Comparison of ENCODE assay signal across 10 cellular contexts in genomic region chr2:74415762-74416395, GRCh38. TPM values are rescaled to one million over a fixed set of nuclear protein-coding genes. Genes with fewer than 3 reads are reported as not detected.
DNase-seq lines count a peak whose midpoint lies in the region; ATAC-seq, FAIRE-seq and TF ChIP-seq lines count a peak whose summit lies in the region.
"Had no signal": no experiment of that assay in that cellular context is flagged by ENCODE, and none has a peak within 500 bp of the region (broad histone marks: within the 10 kb centered on the region; RNA-seq: fewer than 3 reads in every experiment).

No MANE protein-coding gene starts in this region.

- WGBS in esophagus, 2 donors = 55 to 65% methylated on average over 35 of the region's 35 CpGs
- WGBS in pancreas, 2 donors = 48 to 51% methylated on average over 35 of the region's 35 CpGs

- peaks cover 15% of the 10 kb centered on the region for H3K4me1 ChIP-seq in CD8-positive, alpha-beta memory T cell (ENCODE audit: insufficient read depth, low read length)
- H3K4me1 ChIP-seq in esophagus (ENCODE audit: control insufficient read depth in 2 of 2, insufficient read depth in 2 of 2, low read length in 1 of 2) (peaks cover 4 to 10% of the 10 kb centered on the region in 2 donors), pancreas (peaks cover 0 to 4% (median 0%) of the 10 kb centered on the region in 3 donors)

- no peak for FAIRE-seq in pancreas (lab: Jason Lieb, UNC)

- no peaks in the 10 kb centered on the region for H3K9me3 ChIP-seq in CD8-positive, alpha-beta memory T cell (ENCODE audit: low read length)
- H3K9me3 ChIP-seq in esophagus (ENCODE audit: control insufficient read depth in 2 of 2, insufficient read depth in 1 of 2, low read depth in 1 of 2, low read length in 1 of 2) (no peaks in the 10 kb centered on the region), pancreas (no peaks in the 10 kb centered on the region)

- peak overlapping the region; percentile 21 for H3K4me3 ChIP-seq in CD8-positive, alpha-beta memory T cell (ENCODE audit: low read length)
- H3K4me3 ChIP-seq in esophagus (ENCODE audit: low read depth in 1 of 2, low read length in 2 of 2) = peak overlapping the region; percentile 35 to 45
- H3K4me3 ChIP-seq in pancreas = peak overlapping the region; percentile 26 to 59 (median 38)

- peaks cover 1 to 25% (median 9%) of the 10 kb centered on the region in 3 donors for H3K4me1 Mint-ChIP-seq in CD8-positive, alpha-beta memory T cell
- peaks cover 21 to 28% (median 25%) of the 10 kb centered on the region in 3 donors for H3K4me1 Mint-ChIP-seq in IgD-negative memory B cell
- H3K4me1 Mint-ChIP-seq in activated CD8-positive, alpha-beta memory T cell treated with anti-CD3 and anti-CD28 coated beads, Interleukin-2, amount 10 ng/mL, durations not matched to agents 7 days and 5 days = peaks cover 22% of the 10 kb centered on the region

- DNase-seq in CD8-positive, alpha-beta memory T cell = no peak
- DNase-seq in pancreas (no peak), anterior cingulate cortex (lab: John Stamatoyannopoulos, UW) (no peak), Ammon's horn (ENCODE audit: low spot score) (no peak)
- DNase-seq in activated CD8-positive, alpha-beta memory T cell treated with anti-CD3 and anti-CD28 coated beads, Interleukin-2, amount 10 ng/mL, durations not matched to agents 7 days and 5 days = no peak
- DNase-seq: stimulated activated CD4-positive, alpha-beta T cell treated with anti-CD3 and anti-CD28 coated beads, Interleukin-2, amount 100 ng/mL, for 48 hours had no signal

- CTCF ChIA-PET in CD8-positive, alpha-beta memory T cell (lab: Charles Lee) = interaction anchor here (1.3 kb wide), 1 partner anchor 25 kb away, joined by 4 read pairs; no protein-coding TSS in a partner anchor
- CTCF ChIA-PET in activated CD8-positive, alpha-beta memory T cell treated with anti-CD3 and anti-CD28 coated beads, Interleukin-2, amount 10 ng/mL, durations not matched to agents 7 days and 5 days (lab: Charles Lee) = interaction anchor here (1.0 to 1.6 kb wide), 3 partner anchors 16 to 36 kb away, joined by 3 read pairs; no protein-coding TSS in a partner anchor

- intact Hi-C loops in pancreas (cut with DNase I) = no loop called here

- H3K36me3 ChIP-seq in CD8-positive, alpha-beta memory T cell (ENCODE audit: insufficient read depth, low read length) = no peaks in the 10 kb centered on the region
- H3K36me3 ChIP-seq in esophagus (ENCODE audit: control insufficient read depth in 2 of 2, insufficient read depth in 2 of 2, low read length in 1 of 2) (no peaks in the 10 kb centered on the region), pancreas (no peaks in the 10 kb centered on the region)

- H3K27ac Mint-ChIP-seq in CD8-positive, alpha-beta memory T cell = peak overlapping the region in 2 of 8 donors; percentile 9 to 46
- peak overlapping the region in 2 of 3 donors; percentile 9 to 18 for H3K27ac Mint-ChIP-seq in IgD-negative memory B cell
- no peak overlapping the region for H3K27ac Mint-ChIP-seq in activated CD8-positive, alpha-beta memory T cell treated with anti-CD3 and anti-CD28 coated beads, Interleukin-2, amount 10 ng/mL, durations not matched to agents 7 days and 5 days

- peaks cover 0 to 2% (median 0%) of the 10 kb centered on the region in 3 donors for H3K36me3 Mint-ChIP-seq in CD8-positive, alpha-beta memory T cell
- H3K36me3 Mint-ChIP-seq in IgD-negative memory B cell = peaks cover 5% of the 10 kb centered on the region
- H3K36me3 Mint-ChIP-seq in activated CD8-positive, alpha-beta memory T cell treated with anti-CD3 and anti-CD28 coated beads, Interleukin-2, amount 10 ng/mL, durations not matched to agents 7 days and 5 days = no peaks in the 10 kb centered on the region

- H3K4me3 Mint-ChIP-seq in CD8-positive, alpha-beta memory T cell = peak overlapping the region in 3 of 7 donors; percentile 47 to 76 (median 56)
- H3K4me3 Mint-ChIP-seq in IgD-negative memory B cell = peak overlapping the region; percentile 53 to 83 (median 78)
- no peak overlapping the region for H3K4me3 Mint-ChIP-seq in activated CD8-positive, alpha-beta memory T cell treated with anti-CD3 and anti-CD28 coated beads, Interleukin-2, amount 10 ng/mL, durations not matched to agents 7 days and 5 days

- peaks cover 6% of the 10 kb centered on the region for H3K27me3 ChIP-seq in CD8-positive, alpha-beta memory T cell (ENCODE audit: insufficient read depth, low read length, poor library complexity, severe bottlenecking)
- H3K27me3 ChIP-seq in esophagus (ENCODE audit: control insufficient read depth in 1 of 2, insufficient read depth in 2 of 2, low read length in 2 of 2) (peaks cover 0 to 2% of the 10 kb centered on the region in 2 donors), pancreas (no peaks in the 10 kb centered on the region)

- H3K9me3 Mint-ChIP-seq in CD8-positive, alpha-beta memory T cell = no peaks in the 10 kb centered on the region
- no peaks in the 10 kb centered on the region for H3K9me3 Mint-ChIP-seq in IgD-negative memory B cell
- no peaks in the 10 kb centered on the region for H3K9me3 Mint-ChIP-seq in activated CD8-positive, alpha-beta memory T cell treated with anti-CD3 and anti-CD28 coated beads, Interleukin-2, amount 10 ng/mL, durations not matched to agents 7 days and 5 days (ENCODE audit: low read depth)

- H3K27ac ChIP-seq in CD8-positive, alpha-beta memory T cell (ENCODE audit: low read depth, low read length) = no peak overlapping the region
- H3K27ac ChIP-seq in esophagus (ENCODE audit: low read depth in 2 of 2, low read length in 1 of 2) (no peak overlapping the region), pancreas (no peak overlapping the region)

- H3K27me3 Mint-ChIP-seq in CD8-positive, alpha-beta memory T cell = peaks cover 18 to 20% of the 10 kb centered on the region in 2 donors
- H3K27me3 Mint-ChIP-seq in IgD-negative memory B cell = peaks cover 2% of the 10 kb centered on the region
- H3K27me3 Mint-ChIP-seq in activated CD8-positive, alpha-beta memory T cell treated with anti-CD3 and anti-CD28 coated beads, Interleukin-2, amount 10 ng/mL, durations not matched to agents 7 days and 5 days = peaks cover 21% of the 10 kb centered on the region

- POLR2A ChIA-PET in CD8-positive, alpha-beta memory T cell (lab: Charles Lee) = no interaction called here

- TF ChIP-seq CTCF in pancreas (IDR thresholded peaks at IDR 0.05) = no peak

- ATAC-seq in pancreas (peak in 3 of 4 donors; percentile 11 to 19 (median 13)), GM18511 (IDR thresholded peaks at IDR 0.05; ENCODE audit: unreplicated experiment) (no peak)
- ATAC-seq in activated CD8-positive, alpha-beta memory T cell treated with anti-CD3 and anti-CD28 coated beads, Interleukin-2, amount 10 ng/mL, durations not matched to agents 7 days and 5 days = no peak
- ATAC-seq: HCT116 had no signal

RNA-seq across cellular contexts. Expression of gene C2orf81, which starts 5.5 kb away (rescaled TPM):
- total RNA-seq in CD8-positive, alpha-beta memory T cell = 1 to 10 TPM; 2.7 to 3.2 TPM
- polyA plus RNA-seq in CD8-positive, alpha-beta memory T cell = 2.6 TPM
- polyA plus RNA-seq in IgD-negative memory B cell = 5.6 TPM
- polyA plus RNA-seq in esophagus = under 1 TPM; 0.81 to 0.92 TPM
- total RNA-seq in pancreas = 1 to 10 TPM in 5 of 6 donors, under 1 TPM in 1; 0.87 to 2.7 (median 1.5) TPM
- 1 to 10 TPM; 5.4 to 6.5 TPM for polyA plus RNA-seq in pancreas
- total RNA-seq in activated CD8-positive, alpha-beta memory T cell treated with anti-CD3 and anti-CD28 coated beads, Interleukin-2, amount 10 ng/mL, durations not matched to agents 7 days and 5 days = 1 to 10 TPM in 1 of 2 experiments, under 1 TPM in 1; 0.93 to 1.8 TPM

RNA-seq across cellular contexts. Expression of gene WDR54, which starts 5.7 kb away (rescaled TPM):
- total RNA-seq in CD8-positive, alpha-beta memory T cell = 10 to 100 TPM; 75.5 to 86.6 TPM
- polyA plus RNA-seq in CD8-positive, alpha-beta memory T cell = 55.5 TPM
- polyA plus RNA-seq in IgD-negative memory B cell = 39.0 TPM
- polyA plus RNA-seq in esophagus = 1 to 10 TPM; 3.5 to 5.4 TPM
- total RNA-seq in pancreas = 1 to 10 TPM; 3.1 to 6.2 (median 3.7) TPM
- polyA plus RNA-seq in pancreas = 10 to 100 TPM in 1 of 2 donors, 1 to 10 TPM in 1; 6.6 to 22.8 TPM
- total RNA-seq in activated CD8-positive, alpha-beta memory T cell treated with anti-CD3 and anti-CD28 coated beads, Interleukin-2, amount 10 ng/mL, durations not matched to agents 7 days and 5 days = 10 to 100 TPM; 82.7 to 84.0 TPM

RNA-seq across cellular contexts. Expression of gene RTKN, which starts 25.9 kb away (rescaled TPM):
- 1 to 10 TPM; 1.1 to 1.4 TPM for total RNA-seq in CD8-positive, alpha-beta memory T cell
- 1.2 TPM for polyA plus RNA-seq in CD8-positive, alpha-beta memory T cell
- polyA plus RNA-seq in IgD-negative memory B cell (0.88 TPM), esophagus (10 to 100 TPM; 20.2 to 20.8 TPM), pancreas (10 to 100 TPM; 63.4 to 63.7 TPM)
- total RNA-seq in pancreas = 10 to 100 TPM; 20.7 to 45.5 (median 29.7) TPM
- 1 to 10 TPM in 1 of 2 experiments, under 1 TPM in 1; 0.50 to 1.9 TPM for total RNA-seq in activated CD8-positive, alpha-beta memory T cell treated with anti-CD3 and anti-CD28 coated beads, Interleukin-2, amount 10 ng/mL, durations not matched to agents 7 days and 5 days

RNA-seq across cellular contexts. Expression of gene DCTN1, which starts 35.8 kb away (rescaled TPM):
- total RNA-seq in CD8-positive, alpha-beta memory T cell = 100 to 1,000 TPM; 113 to 114 TPM
- 90.2 TPM for polyA plus RNA-seq in CD8-positive, alpha-beta memory T cell
- polyA plus RNA-seq in IgD-negative memory B cell (71.4 TPM), esophagus (10 to 100 TPM; 60.8 to 83.3 TPM), pancreas (10 to 100 TPM; 75.9 to 84.7 TPM)
- total RNA-seq in pancreas = 10 to 100 TPM; 37.7 to 64.3 (median 48.1) TPM
- 100 to 1,000 TPM in 1 of 2 experiments, 10 to 100 TPM in 1; 98.3 to 108 TPM for total RNA-seq in activated CD8-positive, alpha-beta memory T cell treated with anti-CD3 and anti-CD28 coated beads, Interleukin-2, amount 10 ng/mL, durations not matched to agents 7 days and 5 days

RNA-seq across cellular contexts. Expression of gene INO80B, which starts 39.0 kb away (rescaled TPM):
- 10 to 100 TPM; 44.1 to 44.3 TPM for total RNA-seq in CD8-positive, alpha-beta memory T cell
- polyA plus RNA-seq in CD8-positive, alpha-beta memory T cell = 7.6 TPM
- polyA plus RNA-seq in IgD-negative memory B cell = 11.4 TPM
- polyA plus RNA-seq in esophagus = 10 to 100 TPM; 33.4 to 44.9 TPM
- total RNA-seq in pancreas = 10 to 100 TPM; 17.1 to 38.8 (median 28.3) TPM
- polyA plus RNA-seq in pancreas = 10 to 100 TPM; 51.8 to 68.7 TPM
- 10 to 100 TPM; 31.1 to 39.5 TPM for total RNA-seq in activated CD8-positive, alpha-beta memory T cell treated with anti-CD3 and anti-CD28 coated beads, Interleukin-2, amount 10 ng/mL, durations not matched to agents 7 days and 5 days

Comparison
In these comparisons a context has a peak if more than half of its experiments do, and no peak if none do; other contexts are left out.
1. ATAC-seq: peak in pancreas (3 of 4); none in GM18511 (single experiment) and activated CD8-positive, alpha-beta memory T cell treated with anti-CD3 and anti-CD28 coated beads, Interleukin-2, amount 10 ng/mL, durations not matched to agents 7 days and 5 days (single experiment).
2. Peak in every context shown above with its lines, with median percentiles within 50 percentile points of each other: H3K4me3 ChIP-seq.